ENCODE assay signal across 8 cellular contexts in genomic region chr19:29812080-29812880, GRCh38. TPM values are rescaled to one million over a fixed set of nuclear protein-coding genes. Genes with fewer than 3 reads are reported as not detected.
DNase-seq lines count a peak whose midpoint lies in the region; ATAC-seq and TF ChIP-seq lines count a peak whose summit lies in the region.

No MANE protein-coding gene starts in this region.

- ATAC-seq in GM18520 (IDR thresholded peaks at IDR 0.05; ENCODE audit: unreplicated experiment) (peak; percentile 9), HG02852 (IDR thresholded peaks at IDR 0.05; ENCODE audit: unreplicated experiment) (peak; percentile 15), T-helper 17 cell (no peak), GM21423 (IDR thresholded peaks at IDR 0.05; ENCODE audit: unreplicated experiment) (no peak)

- H3K4me2 ChIP-seq in neuronal stem cell (ENCODE audit: insufficient read depth, low read length, poor library complexity, severe bottlenecking) = peak overlapping the region; percentile 83

- H3K27me3 Mint-ChIP-seq in T-helper 17 cell (no peaks in the 10 kb centered on the region), endothelial cell (ENCODE audit: unreplicated experiment) (peaks cover 7% of the 10 kb centered on the region)

- no peak overlapping the region for H2BK120ac ChIP-seq in neuronal stem cell (ENCODE audit: low read depth, low read length)

- H3K27me3 ChIP-seq in neuronal stem cell (ENCODE audit: control insufficient read depth in 3 of 3, insufficient read depth in 3 of 3, low read depth in 1 of 3, low read length in 3 of 3) = peaks cover 0 to 3% (median 0%) of the 10 kb centered on the region in 3 experiments

- peak overlapping the region; percentile 57 for H3K18ac ChIP-seq in neuronal stem cell (ENCODE audit: low read length)

- H2AFZ ChIP-seq in neuronal stem cell (ENCODE audit: low read length) = peak overlapping the region; percentile 71

- no peak overlapping the region for H3K27ac ChIP-seq in neuronal stem cell (replicated peaks; ENCODE audit: low read length)

- WGBS in neuronal stem cell (ENCODE audit: extremely low coverage in 2 of 2, insufficient read length in 2 of 2, insufficient replicate concordance in 1 of 2), 2 donors = no CpG with 5 or more reads among the region's 104 CpGs

- H3K4me1 Mint-ChIP-seq in T-helper 17 cell (peaks cover 7% of the 10 kb centered on the region), endothelial cell (ENCODE audit: unreplicated experiment) (peaks cover 6% of the 10 kb centered on the region)

- H4K91ac ChIP-seq in neuronal stem cell (ENCODE audit: low read depth, low read length, poor library complexity) = no peak overlapping the region

- peaks cover 3 to 34% of the 10 kb centered on the region in 2 donors for H3K36me3 ChIP-seq in neuronal stem cell (replicated peaks in 1 of 2; ENCODE audit: control insufficient read depth in 2 of 2, insufficient read depth in 2 of 2, low read length in 2 of 2)

- H3K23ac ChIP-seq in neuronal stem cell (ENCODE audit: low read depth, low read length, poor library complexity) = no peak overlapping the region

- no peak overlapping the region for H4K8ac ChIP-seq in neuronal stem cell (ENCODE audit: low read depth, low read length)

- H3K9me3 ChIP-seq in T-helper 17 cell (ENCODE audit: control insufficient read depth, low read length, poor library complexity, severe bottlenecking) (no peaks in the 10 kb centered on the region), neuronal stem cell (replicated peaks in 1 of 2; ENCODE audit: control insufficient read depth in 2 of 2, insufficient read depth in 1 of 2, low read depth in 1 of 2, low read length in 2 of 2) (no peaks in the 10 kb centered on the region)

- no peak for TF ChIP-seq CTCF in endothelial cell (IDR thresholded peaks at IDR 0.05; ENCODE audit: unreplicated experiment)

- H3K27ac Mint-ChIP-seq in T-helper 17 cell (peak overlapping the region; percentile 49), endothelial cell (ENCODE audit: unreplicated experiment) (no peak overlapping the region)

- no peak overlapping the region for H2BK15ac ChIP-seq in neuronal stem cell (ENCODE audit: low read length)

- peaks cover 4 to 5% of the 10 kb centered on the region in 2 donors for H3K4me1 ChIP-seq in neuronal stem cell (ENCODE audit: control insufficient read depth in 2 of 2, insufficient read depth in 1 of 2, low read depth in 1 of 2, low read length in 2 of 2)

- no peak overlapping the region for H2BK5ac ChIP-seq in neuronal stem cell (ENCODE audit: low read length)

- H3K14ac ChIP-seq in neuronal stem cell (ENCODE audit: low read length) = peak overlapping the region; percentile 38

- no peaks in the 10 kb centered on the region for H3K9me3 Mint-ChIP-seq in endothelial cell (ENCODE audit: unreplicated experiment)

- H3K9ac ChIP-seq in neuronal stem cell (ENCODE audit: low read depth, low read length, poor library complexity) = peak overlapping the region; percentile 91

- peak overlapping the region; percentile 95 for H3K4me3 Mint-ChIP-seq in T-helper 17 cell
- peak overlapping the region; percentile 94 for H3K4me3 Mint-ChIP-seq in endothelial cell (ENCODE audit: unreplicated experiment)

- H3K79me1 ChIP-seq in neuronal stem cell (ENCODE audit: low read depth, low read length) = peaks cover 2% of the 10 kb centered on the region

- DNase-seq in T-helper 17 cell (peak in 2 of 3 donors; percentile 7 to 19), endothelial cell (ENCODE audit: low spot score) (peak; percentile 19), neuronal stem cell (ENCODE audit: low spot score) (peak; percentile 17), DMS153 (lab: John Stamatoyannopoulos, UW) (no peak), germinal center (ENCODE audit: low spot score) (no peak)

- H3K36me3 Mint-ChIP-seq in T-helper 17 cell (ENCODE audit: low read depth) (no peaks in the 10 kb centered on the region), endothelial cell (ENCODE audit: low read depth, unreplicated experiment) (peaks cover 4% of the 10 kb centered on the region)

- no peak overlapping the region for H2AK5ac ChIP-seq in neuronal stem cell (ENCODE audit: low read depth, low read length)

- H3K4me3 ChIP-seq in neuronal stem cell (ENCODE audit: low read length in 2 of 2) = peak overlapping the region; percentile 52 to 86

- H3K4ac ChIP-seq in neuronal stem cell (ENCODE audit: low read length) = no peak overlapping the region

- H2BK12ac ChIP-seq in neuronal stem cell (ENCODE audit: low read length) = no peak overlapping the region

RNA-seq across cellular contexts. Expression of gene CCNE1, which starts 0.5 kb away (rescaled TPM):
- total RNA-seq in T-helper 17 cell (1 to 10 TPM; 3.8 to 7.4 TPM), endothelial cell (ENCODE audit: unreplicated experiment) (2.3 TPM)
- 15.7 TPM for polyA plus RNA-seq in neuronal stem cell (2013, experiment 1 of 2)
- polyA plus RNA-seq in neuronal stem cell (2013, experiment 2 of 2) = 15.8 TPM

Comparison
In these comparisons a context has a peak if more than half of its experiments do, and no peak if none do; other contexts are left out.
1. ATAC-seq: peak in GM18520 (single experiment) and HG02852 (single experiment); none in T-helper 17 cell (single experiment) and GM21423 (single experiment).
2. DNase-seq: peak in T-helper 17 cell (2 of 3), endothelial cell (single experiment) and neuronal stem cell (single experiment); none in DMS153 (single experiment) and germinal center (single experiment).